Comparison of ENCODE assay signal across 8 cellular contexts in the genomic region with DNA sequence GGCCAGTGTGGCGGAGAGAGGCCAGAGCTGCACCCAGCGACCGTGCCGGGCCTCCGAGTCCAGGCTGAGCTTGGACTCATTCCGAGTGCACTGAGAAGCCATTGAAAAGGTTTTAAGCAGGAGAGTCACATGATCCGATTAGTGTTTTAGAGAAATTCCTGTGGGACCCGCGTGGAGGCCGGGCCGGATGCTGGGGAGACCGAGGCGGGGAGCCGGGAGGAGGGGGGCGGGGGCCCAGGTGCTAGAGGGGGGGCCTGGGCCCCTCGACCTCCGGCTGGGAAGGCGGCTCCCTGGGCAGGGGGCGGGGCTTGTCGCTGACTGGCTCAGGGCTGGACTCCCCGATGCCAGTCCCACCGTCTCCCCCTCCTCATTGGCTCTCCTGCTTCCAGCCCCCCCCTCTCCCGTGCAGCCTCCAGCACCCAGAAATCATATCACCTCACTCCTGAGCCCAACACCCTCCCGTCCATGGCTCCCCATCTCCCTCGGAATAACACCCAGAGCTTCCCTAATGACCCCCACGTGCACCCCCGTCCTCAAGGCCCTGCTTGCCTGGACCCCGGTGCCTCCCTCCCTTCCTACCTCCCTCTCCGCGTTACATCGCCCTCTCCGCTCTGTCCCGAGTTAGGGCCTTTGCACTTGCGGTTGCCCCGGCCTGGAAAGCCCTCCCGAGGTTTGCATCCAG. TPM values are rescaled to one million over a fixed set of nuclear protein-coding genes. Genes with fewer than 3 reads are reported as not detected.
DNase-seq lines count a peak whose midpoint lies in the region; ATAC-seq and TF ChIP-seq lines count a peak whose summit lies in the region.

No MANE protein-coding gene starts in this region.

- H3K4me3 ChIP-seq in neuronal stem cell (ENCODE audit: low read length in 2 of 2) (peak overlapping the region; percentile 9 to 27), uterus (peak overlapping the region; percentile 1 to 29)

- peak overlapping the region; percentile 86 for H2AFZ ChIP-seq in neuronal stem cell (ENCODE audit: low read length)

- no CpG with 5 or more reads among the region's 36 CpGs for WGBS in neuronal stem cell (ENCODE audit: extremely low coverage in 2 of 2, insufficient read length in 2 of 2, insufficient replicate concordance in 1 of 2), 2 donors

- H3K27ac ChIP-seq in neuronal stem cell (replicated peaks; ENCODE audit: low read length) (peak overlapping the region; percentile 98), uterus (peak overlapping the region; percentile 35 to 70)

- H2BK12ac ChIP-seq in neuronal stem cell (ENCODE audit: low read length): peak overlapping the region; percentile 88

- peak; percentile 67 for DNase-seq in GM10248 (ENCODE audit: extremely low spot score)
- peak; percentile 82 for DNase-seq in NCI-H345 (lab: John Stamatoyannopoulos, UW)
- DNase-seq in activated naive CD4-positive, alpha-beta T cell treated with anti-CD3 and anti-CD28 coated beads for 36 hours: peak; percentile 63
- DNase-seq in germinal center (ENCODE audit: low spot score): peak; percentile 55
- DNase-seq in neuronal stem cell (ENCODE audit: low spot score): peak; percentile 84
- DNase-seq in uterus: peak; percentile 72 to 82
- DNase-seq in effector CD4-positive, alpha-beta T cell: no peak

- CTCF ChIA-PET in GM10248 (lab: Yijun Ruan, JAX): interaction anchor here (0.9 to 1.7 kb wide), 4 partner anchors 13 to 68 kb away, joined by 3 to 6 read pairs (median 4); a partner anchor contains a TSS
- CTCF ChIA-PET in activated naive CD4-positive, alpha-beta T cell treated with anti-CD3 and anti-CD28 coated beads for 36 hours (lab: Charles Lee): interaction anchor here (0.7 to 0.8 kb wide), 2 partner anchors 47 to 430 kb away, joined by 3 to 4 read pairs; no protein-coding TSS in a partner anchor

- H3K27ac Mint-ChIP-seq in activated naive CD4-positive, alpha-beta T cell treated with anti-CD3 and anti-CD28 coated beads for 36 hours: no peak overlapping the region

- no peak for ATAC-seq in GM18907 (IDR thresholded peaks at IDR 0.05; ENCODE audit: unreplicated experiment)

- peak overlapping the region; percentile 89 for H3K23ac ChIP-seq in neuronal stem cell (ENCODE audit: low read depth, low read length, poor library complexity)

- TF ChIP-seq CTCF in GM10248 (IDR thresholded peaks at IDR 0.05; ENCODE audit: control extremely low read depth, extremely low read depth, low read depth, missing control alignments) (no peak), uterus (IDR thresholded peaks at IDR 0.05) (no peak)

- no peaks in the 10 kb centered on the region for H3K9me3 ChIP-seq in neuronal stem cell (replicated peaks in 1 of 2; ENCODE audit: control insufficient read depth in 2 of 2, insufficient read depth in 1 of 2, low read depth in 1 of 2, low read length in 2 of 2)
- no peaks in the 10 kb centered on the region for H3K9me3 ChIP-seq in uterus

- H4K8ac ChIP-seq in neuronal stem cell (ENCODE audit: low read depth, low read length): no peak overlapping the region

- no peaks in the 10 kb centered on the region for H3K9me3 Mint-ChIP-seq in activated naive CD4-positive, alpha-beta T cell treated with anti-CD3 and anti-CD28 coated beads for 36 hours

- peak overlapping the region; percentile 79 for H2AK5ac ChIP-seq in neuronal stem cell (ENCODE audit: low read depth, low read length)

- peak overlapping the region; percentile 69 for H4K91ac ChIP-seq in neuronal stem cell (ENCODE audit: low read depth, low read length, poor library complexity)

- H3K18ac ChIP-seq in neuronal stem cell (ENCODE audit: low read length): peak overlapping the region; percentile 99

- no peaks in the 10 kb centered on the region for H3K79me1 ChIP-seq in neuronal stem cell (ENCODE audit: low read depth, low read length)

- POLR2A ChIA-PET in GM10248 (lab: Yijun Ruan, JAX): interaction anchor here (0.6 kb wide), 1 partner anchor 19 kb away, joined by 4 read pairs; no protein-coding TSS in a partner anchor

- no peaks in the 10 kb centered on the region for H3K27me3 Mint-ChIP-seq in activated naive CD4-positive, alpha-beta T cell treated with anti-CD3 and anti-CD28 coated beads for 36 hours (ENCODE audit: low read depth)

- H2BK5ac ChIP-seq in neuronal stem cell (ENCODE audit: low read length): peak overlapping the region; percentile 95

- H2BK120ac ChIP-seq in neuronal stem cell (ENCODE audit: low read depth, low read length): peak overlapping the region; percentile 94

- H3K4ac ChIP-seq in neuronal stem cell (ENCODE audit: low read length): peak overlapping the region; percentile 69

- H3K27me3 ChIP-seq in neuronal stem cell (ENCODE audit: control insufficient read depth in 3 of 3, insufficient read depth in 3 of 3, low read depth in 1 of 3, low read length in 3 of 3) (no peaks in the 10 kb centered on the region), uterus (no peaks in the 10 kb centered on the region)

- peak overlapping the region; percentile 94 for H2BK15ac ChIP-seq in neuronal stem cell (ENCODE audit: low read length)

- intact Hi-C loops in activated naive CD4-positive, alpha-beta T cell treated with anti-CD3 and anti-CD28 coated beads for 36 hours (cut with micrococcal nuclease): no loop called here
- intact Hi-C loops in uterus (cut with DNase I; ENCODE audit: low total_unique reads): no loop called here

- peak overlapping the region; percentile 83 for H3K14ac ChIP-seq in neuronal stem cell (ENCODE audit: low read length)

- H3K4me1 ChIP-seq in neuronal stem cell (ENCODE audit: control insufficient read depth in 2 of 2, insufficient read depth in 1 of 2, low read depth in 1 of 2, low read length in 2 of 2): peaks cover 15 to 17% of the 10 kb centered on the region in 2 donors
- peaks cover 0 to 5% of the 10 kb centered on the region in 2 donors for H3K4me1 ChIP-seq in uterus

- H3K36me3 Mint-ChIP-seq in activated naive CD4-positive, alpha-beta T cell treated with anti-CD3 and anti-CD28 coated beads for 36 hours (ENCODE audit: low read depth): no peaks in the 10 kb centered on the region

- H3K36me3 ChIP-seq in neuronal stem cell (replicated peaks in 1 of 2; ENCODE audit: control insufficient read depth in 2 of 2, insufficient read depth in 2 of 2, low read length in 2 of 2) (no peaks in the 10 kb centered on the region), uterus (no peaks in the 10 kb centered on the region)

- H3K4me3 Mint-ChIP-seq in activated naive CD4-positive, alpha-beta T cell treated with anti-CD3 and anti-CD28 coated beads for 36 hours: peak overlapping the region; percentile 77

- peak overlapping the region; percentile 77 for H3K4me2 ChIP-seq in neuronal stem cell (ENCODE audit: insufficient read depth, low read length, poor library complexity, severe bottlenecking)

- H3K4me1 Mint-ChIP-seq in activated naive CD4-positive, alpha-beta T cell treated with anti-CD3 and anti-CD28 coated beads for 36 hours (ENCODE audit: low read depth): peaks cover 38% of the 10 kb centered on the region

- peak overlapping the region; percentile 81 for H3K9ac ChIP-seq in neuronal stem cell (ENCODE audit: low read depth, low read length, poor library complexity)

- no peak for TF ChIP-seq POLR2A in uterus (IDR thresholded peaks at IDR 0.05)

RNA-seq across cellular contexts. Expression of a gene that starts 5.2 kb away (rescaled TPM):
- 1 to 10 TPM; 6.1 to 6.5 TPM for total RNA-seq in activated naive CD4-positive, alpha-beta T cell treated with anti-CD3 and anti-CD28 coated beads for 36 hours
- polyA plus RNA-seq in neuronal stem cell (2013, experiment 1 of 2): 34.7 TPM
- 32.1 TPM for polyA plus RNA-seq in neuronal stem cell (2013, experiment 2 of 2)
- 10 to 100 TPM in 1 of 4 donors, 1 to 10 TPM in 1, not detected in 2; 4.4 to 21.9 TPM for total RNA-seq in uterus

RNA-seq across cellular contexts. Expression of a gene that starts 13.5 kb away (rescaled TPM):
- 10 to 100 TPM; 12.8 to 14.8 TPM for total RNA-seq in activated naive CD4-positive, alpha-beta T cell treated with anti-CD3 and anti-CD28 coated beads for 36 hours
- 19.2 TPM for polyA plus RNA-seq in neuronal stem cell (2013, experiment 1 of 2)
- polyA plus RNA-seq in neuronal stem cell (2013, experiment 2 of 2): 18.4 TPM
- total RNA-seq in uterus: 10 to 100 TPM in 1 of 4 donors, 1 to 10 TPM in 1, under 1 TPM in 2; 0.26 to 19.3 (median 2.4) TPM

RNA-seq across cellular contexts. Expression of a gene that starts 14.3 kb away (rescaled TPM):
- total RNA-seq in activated naive CD4-positive, alpha-beta T cell treated with anti-CD3 and anti-CD28 coated beads for 36 hours: 10 to 100 TPM; 20.9 to 23.0 TPM
- polyA plus RNA-seq in neuronal stem cell (2013, experiment 1 of 2): 3.1 TPM
- polyA plus RNA-seq in neuronal stem cell (2013, experiment 2 of 2): 3.8 TPM
- total RNA-seq in uterus: 10 to 100 TPM in 3 of 4 donors, 1 to 10 TPM in 1; 5.4 to 20.4 (median 14.6) TPM

RNA-seq across cellular contexts. Expression of a gene that starts 19.6 kb away (rescaled TPM):
- 10 to 100 TPM; 10.8 to 11.2 TPM for total RNA-seq in activated naive CD4-positive, alpha-beta T cell treated with anti-CD3 and anti-CD28 coated beads for 36 hours
- polyA plus RNA-seq in neuronal stem cell (2013, experiment 1 of 2): 12.2 TPM
- polyA plus RNA-seq in neuronal stem cell (2013, experiment 2 of 2): 12.0 TPM
- total RNA-seq in uterus: 10 to 100 TPM in 1 of 4 donors, 1 to 10 TPM in 2, not detected in 1; 2.0 to 24.2 (median 3.2) TPM

RNA-seq across cellular contexts. Expression of a gene that starts 38.6 kb away (rescaled TPM):
- total RNA-seq in activated naive CD4-positive, alpha-beta T cell treated with anti-CD3 and anti-CD28 coated beads for 36 hours: 1 to 10 TPM; 3.7 to 4.0 TPM
- 6.9 TPM for polyA plus RNA-seq in neuronal stem cell (2013, experiment 1 of 2)
- 6.6 TPM for polyA plus RNA-seq in neuronal stem cell (2013, experiment 2 of 2)
- 1 to 10 TPM; 4.1 to 9.6 (median 7.4) TPM for total RNA-seq in uterus
